Comparison of ENCODE assay signal across 9 cellular contexts in genomic region chr15:62163847-62164499, GRCh38. TPM values are rescaled to one million over a fixed set of nuclear protein-coding genes. Genes with fewer than 3 reads are reported as not detected.
DNase-seq lines count a peak whose midpoint lies in the region; ATAC-seq and TF ChIP-seq lines count a peak whose summit lies in the region.
"Had no signal": no experiment of that assay in that cellular context is flagged by ENCODE, and none has a peak within 500 bp of the region (broad histone marks: within the 10 kb centered on the region; RNA-seq: fewer than 3 reads in every experiment).

No MANE protein-coding gene starts in this region.

- peak overlapping the region in 2 of 3 donors; percentile 8 to 59 for H3K4me3 ChIP-seq in liver (ENCODE audit: low read depth in 1 of 3, low read length in 3 of 3)
- H3K4me3 ChIP-seq in subcutaneous abdominal adipose tissue (ENCODE audit: low read depth in 1 of 5, low read length in 5 of 5), result peak overlapping the region in 4 of 5 donors; percentile 22 to 66 (median 54)

- H3K4me3 Mint-ChIP-seq in central memory CD8-positive, alpha-beta T cell, result peak overlapping the region; percentile 44

- H3K4me1 Mint-ChIP-seq in central memory CD8-positive, alpha-beta T cell, result no peaks in the 10 kb centered on the region

- H3K36me3 ChIP-seq in liver (ENCODE audit: control insufficient read depth in 4 of 4, insufficient read depth in 3 of 4, low read depth in 1 of 4, low read length in 3 of 4) (no peaks in the 10 kb centered on the region), subcutaneous abdominal adipose tissue (ENCODE audit: control insufficient read depth in 5 of 5, insufficient read depth in 5 of 5, low read length in 5 of 5) (no peaks in the 10 kb centered on the region)

- no peak for TF ChIP-seq CTCF in liver (IDR thresholded peaks at IDR 0.05; ENCODE audit: low read depth, low read length, missing input control)

- H3K9me3 ChIP-seq in liver (ENCODE audit: control insufficient read depth in 4 of 4, low read length in 3 of 4), result no peaks in the 10 kb centered on the region
- H3K9me3 ChIP-seq in subcutaneous abdominal adipose tissue (ENCODE audit: control insufficient read depth in 5 of 5, low read length in 5 of 5), result no peaks in the 10 kb centered on the region

- peaks cover 2% of the 10 kb centered on the region for H3K36me3 Mint-ChIP-seq in central memory CD8-positive, alpha-beta T cell (ENCODE audit: insufficient read depth)

- peaks cover 91% of the 10 kb centered on the region for H3K27me3 Mint-ChIP-seq in central memory CD8-positive, alpha-beta T cell

- 6% methylated on average over 86 of the region's 86 CpGs for WGBS in liver

- no peak for TF ChIP-seq RAD21 in liver (IDR thresholded peaks at IDR 0.05)

- H3K4me1 ChIP-seq in liver (ENCODE audit: control insufficient read depth in 4 of 4, insufficient read depth in 4 of 4, low read length in 3 of 4) (peaks cover 5 to 15% (median 12%) of the 10 kb centered on the region in 4 donors), subcutaneous abdominal adipose tissue (ENCODE audit: control insufficient read depth in 5 of 5, insufficient read depth in 5 of 5, low read length in 5 of 5) (peaks cover 0 to 30% (median 14%) of the 10 kb centered on the region in 5 donors)

- H3K9ac ChIP-seq in liver (ENCODE audit: low read depth in 1 of 2, low read length in 2 of 2) (no peak overlapping the region), subcutaneous abdominal adipose tissue (ENCODE audit: low read length in 5 of 5) (peak overlapping the region in 1 of 5 donors; percentile 30)

- no peak overlapping the region for H3K27ac Mint-ChIP-seq in central memory CD8-positive, alpha-beta T cell (ENCODE audit: low read depth)

- no peak for ATAC-seq in central memory CD8-positive, alpha-beta T cell (replicated peaks; ENCODE audit: extremely low read depth, poor library complexity, severe bottlenecking)
- no peak for ATAC-seq in HG03520 (IDR thresholded peaks at IDR 0.05; ENCODE audit: unreplicated experiment)

- no peaks in the 10 kb centered on the region for H3K9me3 Mint-ChIP-seq in central memory CD8-positive, alpha-beta T cell

- peak; percentile 61 for DNase-seq in NCI-H748 (lab: John Stamatoyannopoulos, UW; ENCODE audit: unreplicated experiment)
- DNase-seq in NCI-H748 treated with DMSO at 0.1 percent for 48 hours (lab: John Stamatoyannopoulos, UW), result no peak
- DNase-seq in central memory CD8-positive, alpha-beta T cell (ENCODE audit: low spot score in 2 of 2), result no peak
- DNase-seq in germinal center (ENCODE audit: low spot score), result no peak
- DNase-seq in activated gamma-delta T cell treated with Interleukin-2 at 50 U/mL for 16 hours, result no peak

- H3K27me3 ChIP-seq in liver (ENCODE audit: control insufficient read depth in 4 of 4, insufficient read depth in 4 of 4, low read length in 3 of 4) (peaks cover 0 to 12% (median 0%) of the 10 kb centered on the region in 4 donors), subcutaneous abdominal adipose tissue (ENCODE audit: control insufficient read depth in 5 of 5, insufficient read depth in 4 of 5, low read length in 5 of 5) (peaks cover 8 to 30% (median 20%) of the 10 kb centered on the region in 5 donors)

- peak overlapping the region; percentile 35 to 37 for H3K27ac ChIP-seq in liver (ENCODE audit: low read depth in 1 of 2, low read length in 2 of 2)
- peak overlapping the region; percentile 32 for H3K27ac ChIP-seq in subcutaneous abdominal adipose tissue (ENCODE audit: low read depth, low read length)
- H3K27ac ChIP-seq: VCaP had no signal

TF ChIP-seq in liver, 16 proteins besides CTCF, POLR2A, EP300 and RAD21:
- TF ChIP-seq RXRA (IDR thresholded peaks at IDR 0.05) (no peak), SP1 (IDR thresholded peaks at IDR 0.05) (no peak), HNF4A (conservative IDR thresholded peaks at IDR 0.05) (no peak), JUND (IDR thresholded peaks at IDR 0.05) (no peak), MAX (IDR thresholded peaks at IDR 0.05) (no peak), EGR1 (IDR thresholded peaks at IDR 0.05; ENCODE audit: low read depth in 2 of 2) (no peak), TAF1 (conservative IDR thresholded peaks at IDR 0.05) (no peak), GABPA (IDR thresholded peaks at IDR 0.05 in 1 of 2, conservative IDR thresholded peaks at IDR 0.05 in 1 of 2) (no peak), YY1 (IDR thresholded peaks at IDR 0.05) (no peak), NR2F2 (IDR thresholded peaks at IDR 0.05) (no peak), FOXA2 (IDR thresholded peaks at IDR 0.05) (no peak), FOXA1 (IDR thresholded peaks at IDR 0.05) (no peak), HNF4G (IDR thresholded peaks at IDR 0.05) (no peak)
- TF ChIP-seq, protein P1, sequence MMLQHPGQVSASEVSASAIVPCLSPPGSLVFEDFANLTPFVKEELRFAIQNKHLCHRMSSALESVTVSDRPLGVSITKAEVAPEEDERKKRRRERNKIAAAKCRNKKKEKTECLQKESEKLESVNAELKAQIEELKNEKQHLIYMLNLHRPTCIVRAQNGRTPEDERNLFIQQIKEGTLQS (IDR thresholded peaks at IDR 0.05), result no peak
- TF ChIP-seq, protein P2, sequence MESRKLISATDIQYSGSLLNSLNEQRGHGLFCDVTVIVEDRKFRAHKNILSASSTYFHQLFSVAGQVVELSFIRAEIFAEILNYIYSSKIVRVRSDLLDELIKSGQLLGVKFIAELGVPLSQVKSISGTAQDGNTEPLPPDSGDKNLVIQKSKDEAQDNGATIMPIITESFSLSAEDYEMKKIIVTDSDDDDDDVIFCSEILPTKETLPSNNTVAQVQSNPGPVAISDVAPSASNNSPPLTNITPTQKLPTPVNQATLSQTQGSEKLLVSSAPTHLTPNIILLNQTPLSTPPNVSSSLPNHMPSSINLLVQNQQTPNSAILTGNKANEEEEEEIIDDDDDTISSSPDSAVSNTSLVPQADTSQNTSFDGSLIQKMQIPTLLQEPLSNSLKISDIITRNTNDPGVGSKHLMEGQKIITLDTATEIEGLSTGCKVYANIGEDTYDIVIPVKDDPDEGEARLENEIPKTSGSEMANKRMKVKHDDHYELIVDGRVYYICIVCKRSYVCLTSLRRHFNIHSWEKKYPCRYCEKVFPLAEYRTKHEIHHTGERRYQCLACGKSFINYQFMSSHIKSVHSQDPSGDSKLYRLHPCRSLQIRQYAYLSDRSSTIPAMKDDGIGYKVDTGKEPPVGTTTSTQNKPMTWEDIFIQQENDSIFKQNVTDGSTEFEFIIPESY (IDR thresholded peaks at IDR 0.05), result no peak

RNA-seq across cellular contexts. Expression of gene C2CD4B, which starts 1.1 kb away (rescaled TPM):
- 1 to 10 TPM in 1 of 2 donors, under 1 TPM in 1; 0.59 to 1.8 TPM for total RNA-seq in liver
- polyA plus RNA-seq in liver, result under 1 TPM; 0.17 to 0.74 TPM
